In genomic region chr22:39013923-39014722, GRCh38 we compare ENCODE assay signal across 8 cellular contexts. TPM values are rescaled to one million over a fixed set of nuclear protein-coding genes. Genes with fewer than 3 reads are reported as not detected.
DNase-seq lines count a peak whose midpoint lies in the region; TF ChIP-seq lines count a peak whose summit lies in the region.

Gene APOBEC3C, plus strand, starts transcription at chr22:39014257. Its CDS starts 106 bp downstream, at chr22:39014363.

- WGBS in H9 (ENCODE audit: extremely low coverage, insufficient read length, low lambda C conversion rate) = no CpG with 5 or more reads among the region's 18 CpGs
- 42% methylated on average over 18 of the region's 18 CpGs for WGBS in liver

- H3K4me1 ChIP-seq in H9 (ENCODE audit: insufficient read depth, low read length) (peaks cover 2% of the 10 kb centered on the region), liver (ENCODE audit: control insufficient read depth in 4 of 4, insufficient read depth in 4 of 4, low read length in 3 of 4) (no peaks in the 10 kb centered on the region)

- no peak within 1 kb of the TSS for H3T11ph ChIP-seq in H9 (ENCODE audit: low read length)

- TF ChIP-seq CTCF in H9 (conservative IDR thresholded peaks at IDR 0.05) = peak; percentile 14; the same call in 1 of the 3 replicates
- no peak for TF ChIP-seq CTCF in liver (IDR thresholded peaks at IDR 0.05; ENCODE audit: low read depth, low read length, missing input control)

- H3K36me3 ChIP-seq in liver (ENCODE audit: control insufficient read depth in 4 of 4, insufficient read depth in 3 of 4, low read depth in 1 of 4, low read length in 3 of 4) = no peaks in the 10 kb centered on the region

- no peaks in the 10 kb centered on the region for H3K27me3 ChIP-seq in H9 (ENCODE audit: insufficient read depth, low read length)
- H3K27me3 ChIP-seq in liver (ENCODE audit: control insufficient read depth in 4 of 4, insufficient read depth in 4 of 4, low read length in 3 of 4) = no peaks in the 10 kb centered on the region

- H4K20me1 ChIP-seq in H9 (ENCODE audit: control insufficient read depth, insufficient read depth, insufficient read length) = no peaks in the 10 kb centered on the region

- H2BK12ac ChIP-seq in H9 (ENCODE audit: insufficient read length, low read depth, low read length) = no peak within 1 kb of the TSS

- H4K5ac ChIP-seq in H9 (ENCODE audit: insufficient read length, low read depth, low read length) = no peak within 1 kb of the TSS

- H3K4ac ChIP-seq in H9 (ENCODE audit: low read depth, low read length) = no peak within 1 kb of the TSS

- TF ChIP-seq RAD21 in liver (IDR thresholded peaks at IDR 0.05) = peak; percentile 34 to 37

- peak within 1 kb of the TSS; percentile 59 to 71 for H3K4me3 Mint-ChIP-seq in H9

- peak within 1 kb of the TSS; percentile 27 for H3K4me2 ChIP-seq in H9 (ENCODE audit: insufficient read depth, insufficient read length, low read length)

- H3K23ac ChIP-seq in H9 (ENCODE audit: insufficient read length, low read depth, low read length) = no peak within 1 kb of the TSS

- H3K36me3 Mint-ChIP-seq in H9 (ENCODE audit: insufficient read depth in 1 of 3, low read depth in 3 of 3) = peaks cover 3 to 8% (median 8%) of the 10 kb centered on the region in 3 experiments; a peak in 4 of 7 replicates

- H2AFZ ChIP-seq in H9 (ENCODE audit: low read length) = no peak within 1 kb of the TSS

- H3K56ac ChIP-seq in H9 (ENCODE audit: insufficient read length, low read depth, low read length) = no peak within 1 kb of the TSS

- no peak within 1 kb of the TSS for H3K27ac ChIP-seq in H9 (ENCODE audit: insufficient read length, low read depth, low read length)
- peak within 1 kb of the TSS; percentile 14 for H3K27ac ChIP-seq in cingulate gyrus (ENCODE audit: low read depth, low read length)
- H3K27ac ChIP-seq in liver (ENCODE audit: low read depth in 1 of 2, low read length in 2 of 2) = peak within 1 kb of the TSS; percentile 57 to 69

- H3K9me3 ChIP-seq in H9 (ENCODE audit: control insufficient read depth, low read depth, low read length) = no peaks in the 10 kb centered on the region
- H3K9me3 ChIP-seq in liver (ENCODE audit: control insufficient read depth in 4 of 4, low read length in 3 of 4) = no peaks in the 10 kb centered on the region

- H3K9me3 Mint-ChIP-seq in H9 = peaks cover 0 to 3% of the 10 kb centered on the region in 2 experiments; a peak in 2 of 5 replicates

- H3K9ac ChIP-seq in H9 (ENCODE audit: extremely low read depth, insufficient read length, low read length) (no peak within 1 kb of the TSS), liver (ENCODE audit: low read depth in 1 of 2, low read length in 2 of 2) (no peak within 1 kb of the TSS)

- H2BK120ac ChIP-seq in H9 (ENCODE audit: low read depth, low read length, poor library complexity, severe bottlenecking) = peak within 1 kb of the TSS; percentile 38

- peak within 1 kb of the TSS; percentile 86 to 93 (median 88) for H3K27ac Mint-ChIP-seq in H9

- peaks cover 13% of the 10 kb centered on the region for H3K23me2 ChIP-seq in H9 (ENCODE audit: insufficient read length, low read depth, low read length, poor library complexity, severe bottlenecking)

- H3K4me3 ChIP-seq in liver (ENCODE audit: low read depth in 1 of 3, low read length in 3 of 3) = peak within 1 kb of the TSS in 2 of 3 donors; percentile 14 to 30

- no peak within 1 kb of the TSS for H2BK15ac ChIP-seq in H9 (ENCODE audit: low read depth, low read length)

- H2BK20ac ChIP-seq in H9 (ENCODE audit: low read depth, low read length, poor library complexity, severe bottlenecking) = no peak within 1 kb of the TSS

- H2AK5ac ChIP-seq in H9 (ENCODE audit: insufficient read length, low read length) = no peak within 1 kb of the TSS

- peak; percentile 60 for DNase-seq in GF-D8 (lab: John Stamatoyannopoulos, UW)
- DNase-seq in H9 = peak; percentile 71
- DNase-seq in NCI-H128 (lab: John Stamatoyannopoulos, UW; ENCODE audit: unreplicated experiment) = peak; percentile 0
- peak; percentile 61 to 67 for DNase-seq in activated CD4-positive, alpha-beta T cell treated with anti-CD3 and anti-CD28 coated beads for 24 hours (ENCODE audit: low read depth in 2 of 2)
- DNase-seq in stimulated activated CD4-positive, alpha-beta T cell treated with anti-CD3 and anti-CD28 coated beads, Interleukin-4, amount 100 ng/mL, for 4 hours = peak; percentile 64 to 74
- DNase-seq in NCI-H748 treated with DMSO at 0.1 percent for 48 hours (lab: John Stamatoyannopoulos, UW) = no peak

- H3K79me1 ChIP-seq in H9 (ENCODE audit: insufficient read depth, low read depth, low read length, poor library complexity, severe bottlenecking) = no peaks in the 10 kb centered on the region

- H4K8ac ChIP-seq in H9 (replicated peaks; ENCODE audit: insufficient read length, low read depth, low read length) = no peak within 1 kb of the TSS

- H3K14ac ChIP-seq in H9 (ENCODE audit: insufficient read depth, low read length) = peak within 1 kb of the TSS; percentile 88; the same call in 1 of the 2 replicates

- peaks cover 54 to 60% of the 10 kb centered on the region in 2 experiments for H3K4me1 Mint-ChIP-seq in H9

- no peaks in the 10 kb centered on the region; the same call in 1 of the 2 replicates for H3K27me3 Mint-ChIP-seq in H9 (ENCODE audit: low read depth)

- H3K79me2 ChIP-seq in H9 (ENCODE audit: insufficient read depth, low read length) = peaks cover 2% of the 10 kb centered on the region; the same call in 1 of the 2 replicates

- peak within 1 kb of the TSS; percentile 88 for H3K18ac ChIP-seq in H9 (ENCODE audit: insufficient read length, low read depth, low read length)

- no peak within 1 kb of the TSS for H4K91ac ChIP-seq in H9 (ENCODE audit: insufficient read length, low read depth, low read length)

- no peak within 1 kb of the TSS for H2BK5ac ChIP-seq in H9 (ENCODE audit: insufficient read length, low read length)

TF ChIP-seq in liver, 16 proteins besides CTCF, POLR2A, EP300 and RAD21:
- TF ChIP-seq ATF3 (IDR thresholded peaks at IDR 0.05) = no peak
- TF ChIP-seq TAF1 (conservative IDR thresholded peaks at IDR 0.05) = peak; percentile 16
- TF ChIP-seq FOXA2 (IDR thresholded peaks at IDR 0.05) = no peak
- TF ChIP-seq HNF4A (conservative IDR thresholded peaks at IDR 0.05) = no peak
- no peak for TF ChIP-seq RXRA (IDR thresholded peaks at IDR 0.05)
- TF ChIP-seq SP1 (IDR thresholded peaks at IDR 0.05) = peak; percentile 19
- no peak for TF ChIP-seq JUND (IDR thresholded peaks at IDR 0.05)
- TF ChIP-seq YY1 (IDR thresholded peaks at IDR 0.05) = peak; percentile 24
- TF ChIP-seq FOXA1 (IDR thresholded peaks at IDR 0.05) = no peak
- TF ChIP-seq GABPA (IDR thresholded peaks at IDR 0.05 in 1 of 2, conservative IDR thresholded peaks at IDR 0.05 in 1 of 2) = no peak
- TF ChIP-seq HNF4G (IDR thresholded peaks at IDR 0.05) = no peak
- TF ChIP-seq NR2F2 (IDR thresholded peaks at IDR 0.05) = peak; percentile 42

RNA-seq across cellular contexts. Expression of gene APOBEC3C, which starts in this region (rescaled TPM):
- total RNA-seq in H9 (2021) (31.7 and 32.1 TPM in 2 replicates), liver (10 to 100 TPM in 1 of 2 donors, 1 to 10 TPM in 1; 1.2 to 11.9 TPM)
- polyA plus RNA-seq in liver = 1 to 10 TPM; 2.2 to 5.2 TPM
